28 cellular contexts compared by ENCODE assay signal in genomic region chr5:40022057-40022456, GRCh38.
"Had no signal": no experiment of that assay in that cellular context is flagged by ENCODE, and none has a peak within 500 bp of the region (broad histone marks: within the 10 kb centered on the region; RNA-seq: fewer than 3 reads in every experiment).

No MANE protein-coding gene starts in this region.

- H3K9me3 Mint-ChIP-seq: stimulated activated effector memory CD8-positive, alpha-beta T cell treated with anti-CD3 and anti-CD28 coated beads, Interleukin-12 subunit alpha, Interleukin-12 subunit beta, amount 100 ng/mL, for 72 hours; stimulated activated naive CD8-positive, alpha-beta T cell treated with anti-CD3 and anti-CD28 coated beads, Interleukin-15, Interleukin-2, amounts not matched to agents 100 ng/mL and 50 ng/mL, for 24 hours had no signal

- DNase-seq: dorsolateral prefrontal cortex; effector CD4-positive, alpha-beta T cell; foreskin keratinocyte; heart left ventricle; kidney; left cardiac atrium; left lung; mesendoderm; midbrain; naive thymus-derived CD8-positive, alpha-beta T cell; nephron progenitor cell; nucleus accumbens; ovary; posterior cingulate gyrus; psoas muscle; right cardiac atrium; sigmoid colon; stimulated activated CD4-positive, alpha-beta T cell treated with anti-CD3 and anti-CD28 coated beads, Interleukin-2, amount 100 ng/mL, for 24 hours; stimulated activated CD4-positive, alpha-beta T cell treated with anti-CD3 and anti-CD28 coated beads, Interleukin-4, amount 100 ng/mL, for 24 hours; upper lobe of left lung had no signal

- H3K4me3 Mint-ChIP-seq: naive thymus-derived CD8-positive, alpha-beta T cell; nephron progenitor cell; stimulated activated effector memory CD8-positive, alpha-beta T cell treated with anti-CD3 and anti-CD28 coated beads, Interleukin-12 subunit alpha, Interleukin-12 subunit beta, amount 100 ng/mL, for 72 hours; stimulated activated naive CD8-positive, alpha-beta T cell treated with anti-CD3 and anti-CD28 coated beads, Interleukin-15, Interleukin-2, amounts not matched to agents 100 ng/mL and 50 ng/mL, for 24 hours had no signal

- H3K36me3 Mint-ChIP-seq: stimulated activated effector memory CD8-positive, alpha-beta T cell treated with anti-CD3 and anti-CD28 coated beads, Interleukin-12 subunit alpha, Interleukin-12 subunit beta, amount 100 ng/mL, for 72 hours had no signal

- H3K27ac ChIP-seq: dorsolateral prefrontal cortex, epithelial cell of prostate, esophagus muscularis mucosa, foreskin keratinocyte, gastroesophageal sphincter, heart left ventricle, hepatocyte, left lung, ovary, psoas muscle, sigmoid colon, thoracic aorta, tibial nerve, upper lobe of left lung had no signal

- H3K4me3 ChIP-seq: dorsolateral prefrontal cortex, esophagus muscularis mucosa, gastroesophageal sphincter, heart left ventricle, hepatocyte, left lung, ovary, psoas muscle, sigmoid colon, thoracic aorta, tibial nerve, upper lobe of left lung had no signal

- H3K4me1 Mint-ChIP-seq: naive thymus-derived CD8-positive, alpha-beta T cell; nephron progenitor cell; stimulated activated effector memory CD8-positive, alpha-beta T cell treated with anti-CD3 and anti-CD28 coated beads, Interleukin-12 subunit alpha, Interleukin-12 subunit beta, amount 100 ng/mL, for 72 hours had no signal

- H2AFZ ChIP-seq: hepatocyte had no signal

- H3K27ac Mint-ChIP-seq: naive thymus-derived CD8-positive, alpha-beta T cell; nephron progenitor cell; stimulated activated effector memory CD8-positive, alpha-beta T cell treated with anti-CD3 and anti-CD28 coated beads, Interleukin-12 subunit alpha, Interleukin-12 subunit beta, amount 100 ng/mL, for 72 hours; stimulated activated naive CD8-positive, alpha-beta T cell treated with anti-CD3 and anti-CD28 coated beads, Interleukin-15, Interleukin-2, amounts not matched to agents 100 ng/mL and 50 ng/mL, for 24 hours had no signal

- ATAC-seq: foreskin keratinocyte; gastroesophageal sphincter; heart left ventricle; left cardiac atrium; left lung; naive thymus-derived CD8-positive, alpha-beta T cell; psoas muscle; right cardiac atrium; stimulated activated effector memory CD8-positive, alpha-beta T cell treated with anti-CD3 and anti-CD28 coated beads, Interleukin-12 subunit alpha, Interleukin-12 subunit beta, amount 100 ng/mL, for 72 hours had no signal

- H3K79me2 ChIP-seq: hepatocyte had no signal

- H3K27me3 ChIP-seq: dorsolateral prefrontal cortex, esophagus muscularis mucosa, foreskin keratinocyte, gastroesophageal sphincter, heart left ventricle, hepatocyte, left lung, ovary, sigmoid colon, tibial nerve, upper lobe of left lung had no signal

- H3K4me1 ChIP-seq: esophagus muscularis mucosa, foreskin keratinocyte, gastroesophageal sphincter, heart left ventricle, left lung, psoas muscle, sigmoid colon, tibial nerve, upper lobe of left lung had no signal

- H3K4me2 ChIP-seq: hepatocyte had no signal
